In the genomic region with DNA sequence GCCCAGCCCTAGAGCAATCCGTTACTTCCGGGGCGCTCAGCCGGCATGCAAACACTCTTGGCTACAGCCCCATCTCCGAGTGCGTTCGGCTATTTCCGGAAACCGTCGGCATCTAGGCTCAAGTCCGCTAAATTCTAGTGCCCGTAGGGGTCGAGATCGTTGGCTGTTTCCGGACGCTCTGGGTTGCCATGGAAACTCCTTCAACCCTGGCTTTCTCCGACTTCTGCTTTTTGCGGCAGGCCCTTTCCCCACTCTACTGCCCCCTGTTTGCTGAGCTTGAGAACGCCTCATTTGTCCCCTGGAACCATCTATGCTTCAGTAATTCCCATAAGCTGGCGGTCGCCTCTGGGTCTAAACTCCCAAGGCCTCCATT, we compare ENCODE assay signal across 8 cellular contexts. TPM values are rescaled to one million over a fixed set of nuclear protein-coding genes. Genes with fewer than 3 reads are reported as not detected.
DNase-seq lines count a peak whose midpoint lies in the region; ATAC-seq and TF ChIP-seq lines count a peak whose summit lies in the region.

No MANE protein-coding gene starts in this region.

- H3K4me2 ChIP-seq in PC-9 = peak overlapping the region; percentile 92

- H3K27me3 ChIP-seq in PC-9 (ENCODE audit: insufficient read depth, low read depth) (no peaks in the 10 kb centered on the region), esophagus squamous epithelium (no peaks in the 10 kb centered on the region), muscle layer of duodenum (ENCODE audit: low read depth, low read length) (no peaks in the 10 kb centered on the region)

- CTCF ChIA-PET in PC-9 (lab: Charles Lee) = no interaction called here

- H3K4me1 ChIP-seq in PC-9 (replicated peaks; ENCODE audit: insufficient read depth) (peaks cover 15% of the 10 kb centered on the region), esophagus squamous epithelium (peaks cover 40 to 64% (median 45%) of the 10 kb centered on the region in 3 donors), muscle layer of duodenum (ENCODE audit: control insufficient read depth in 1 of 2, insufficient read depth in 2 of 2, low read length in 2 of 2) (peaks cover 18 to 40% of the 10 kb centered on the region in 2 donors)

- peaks cover 39% of the 10 kb centered on the region for H3K79me2 ChIP-seq in PC-9 (ENCODE audit: low read depth)

- peak; percentile 52 for ATAC-seq in GM21717 (IDR thresholded peaks at IDR 0.05; ENCODE audit: unreplicated experiment)

- DNase-seq in DMS79 treated with DMSO at 0.1 percent for 48 hours (lab: John Stamatoyannopoulos, UW) = peak; percentile 93
- DNase-seq in Jurkat, Clone E6-1 (ENCODE audit: low read depth, low spot score) = peak; percentile 99
- peak; percentile 92 to 93 for DNase-seq in PC-9
- DNase-seq in activated T-cell treated with anti-CD3 and anti-CD28 coated beads, Interleukin-2, amount 50 U/mL, for 48 hours = peak; percentile 99
- peak; percentile 88 for DNase-seq in esophagus squamous epithelium (lab: John Stamatoyannopoulos, UW)
- DNase-seq in stimulated activated CD8-positive, alpha-beta memory T cell treated with anti-CD3 and anti-CD28 coated beads, Interleukin-7, amount 100 ng/mL, for 4 hours (ENCODE audit: low read depth in 2 of 2) = peak; percentile 89 to 92

- peak; percentile 82 for TF ChIP-seq CTCF in PC-9 (conservative IDR thresholded peaks at IDR 0.05)
- TF ChIP-seq CTCF in esophagus squamous epithelium (IDR thresholded peaks at IDR 0.05) = peak; percentile 50 to 81 (median 68)

- peak overlapping the region; percentile 91 for H3K27ac ChIP-seq in PC-9
- peak overlapping the region; percentile 89 to 99 (median 96) for H3K27ac ChIP-seq in esophagus squamous epithelium
- peak overlapping the region; percentile 96 for H3K27ac ChIP-seq in muscle layer of duodenum (ENCODE audit: low read length)

- H4K20me1 ChIP-seq in PC-9 (ENCODE audit: insufficient read depth) = peaks cover 29% of the 10 kb centered on the region

- H3K9me2 ChIP-seq in PC-9 (ENCODE audit: insufficient read depth) = no peaks in the 10 kb centered on the region

- H3K4me3 ChIP-seq in Jurkat, Clone E6-1 (ENCODE audit: low read length) = peak overlapping the region; percentile 70
- H3K4me3 ChIP-seq in PC-9 (peak overlapping the region; percentile 73), esophagus squamous epithelium (peak overlapping the region; percentile 66 to 98 (median 84)), muscle layer of duodenum (ENCODE audit: low read depth in 1 of 2, low read length in 2 of 2) (peak overlapping the region; percentile 85 to 88)

- H3K36me3 ChIP-seq in PC-9 (ENCODE audit: low read depth) (no peaks in the 10 kb centered on the region), esophagus squamous epithelium (peaks cover 0 to 19% (median 0%) of the 10 kb centered on the region in 3 donors), muscle layer of duodenum (ENCODE audit: control insufficient read depth in 1 of 2, insufficient read depth in 2 of 2, low read length in 2 of 2) (peaks cover 0 to 14% of the 10 kb centered on the region in 2 donors)

- no peak for TF ChIP-seq POLR2A in esophagus squamous epithelium (IDR thresholded peaks at IDR 0.05)

- H2AFZ ChIP-seq in PC-9 = peak overlapping the region; percentile 97

- intact Hi-C loops in PC-9 (cut with micrococcal nuclease; ENCODE audit: unreplicated experiment) = loop anchor here (2.0 to 5.0 kb wide), 4 partner anchors 40 to 260 kb away; a partner anchor contains a TSS
- intact Hi-C loops in esophagus squamous epithelium (cut with DNase I) = no loop called here

- 0 to 1% methylated on average over 12 to 21 of the region's 21 CpGs for WGBS in esophagus squamous epithelium, 2 donors

- POLR2A ChIA-PET in PC-9 (lab: Charles Lee; ENCODE audit: unreplicated experiment) = no interaction called here

- no peaks in the 10 kb centered on the region for H3K9me3 ChIP-seq in PC-9 (ENCODE audit: insufficient read depth, low read depth)
- no peaks in the 10 kb centered on the region for H3K9me3 ChIP-seq in esophagus squamous epithelium
- no peaks in the 10 kb centered on the region for H3K9me3 ChIP-seq in muscle layer of duodenum (ENCODE audit: control insufficient read depth in 1 of 2, low read length in 2 of 2)

- H3F3A ChIP-seq in PC-9 (ENCODE audit: insufficient read depth, low read depth) = peaks cover 32% of the 10 kb centered on the region

- TSS peak; percentile 97 for BruUV-seq in PC-9 (replicated peaks; lab: Mats Ljungman, UMichigan)

RNA-seq across cellular contexts. Expression of a gene that starts 0.5 kb away (rescaled TPM):
- 10.4 TPM for polyA plus RNA-seq in Jurkat, Clone E6-1 (2012; ENCODE audit: insufficient read depth, insufficient read length)
- total RNA-seq in PC-9 (2021) (58.3 and 61.8 TPM in 2 replicates), esophagus squamous epithelium (10 to 100 TPM; 20.4 to 42.1 (median 29.1) TPM)

RNA-seq across cellular contexts. Expression of a gene that starts 21.2 kb away (rescaled TPM):
- polyA plus RNA-seq in Jurkat, Clone E6-1 (2012; ENCODE audit: insufficient read depth, insufficient read length) = 35.1 TPM
- total RNA-seq in PC-9 (2021) (26.1 and 35.8 TPM in 2 replicates), esophagus squamous epithelium (10 to 100 TPM; 11.3 to 90.5 (median 25.7) TPM)

RNA-seq across cellular contexts. Expression of a gene that starts 40.6 kb away (rescaled TPM):
- polyA plus RNA-seq in Jurkat, Clone E6-1 (2012; ENCODE audit: insufficient read depth, insufficient read length) = 33.1 TPM
- total RNA-seq in PC-9 (2021) = 11.2 and 12.1 TPM in 2 replicates
- total RNA-seq in esophagus squamous epithelium = 10 to 100 TPM; 10.6 to 23.5 (median 14.0) TPM

RNA-seq across cellular contexts. Expression of a gene that starts 51.4 kb away (rescaled TPM):
- 12.0 TPM for polyA plus RNA-seq in Jurkat, Clone E6-1 (2012; ENCODE audit: insufficient read depth, insufficient read length)
- total RNA-seq in PC-9 (2021) = 4.0 and 4.1 TPM in 2 replicates
- total RNA-seq in esophagus squamous epithelium = under 1 TPM in 3 of 4 donors, not detected in 1; 0.30 to 0.76 (median 0.44) TPM

RNA-seq across cellular contexts. Expression of a gene that starts 54.9 kb away (rescaled TPM):
- polyA plus RNA-seq in Jurkat, Clone E6-1 (2012; ENCODE audit: insufficient read depth, insufficient read length) = 6.2 TPM
- total RNA-seq in PC-9 (2021) = 14.1 and 15.8 TPM in 2 replicates
- total RNA-seq in esophagus squamous epithelium = 1 to 10 TPM; 2.3 to 4.8 (median 4.1) TPM

Comparison
In these comparisons a context has a peak if more than half of its experiments do, and no peak if none do; other contexts are left out.
1. Peak in every context shown above with its lines: DNase-seq, ATAC-seq, H3K4me3 ChIP-seq and H3K27ac ChIP-seq.